In genomic region chr9:6931913-6932312, GRCh38 we compare ENCODE assay signal across 8 cellular contexts.
DNase-seq lines count a peak whose midpoint lies in the region; ATAC-seq and TF ChIP-seq lines count a peak whose summit lies in the region.

No MANE protein-coding gene starts in this region.

- peaks cover 7% of the 10 kb centered on the region for H3K79me2 ChIP-seq in hepatocyte

- H3K27me3 ChIP-seq in hepatocyte (no peaks in the 10 kb centered on the region), upper lobe of right lung (no peaks in the 10 kb centered on the region)

- H3K36me3 ChIP-seq in hepatocyte (replicated peaks; ENCODE audit: insufficient read depth, low read depth) (no peaks in the 10 kb centered on the region), upper lobe of right lung (no peaks in the 10 kb centered on the region)

- H3K4me3 Mint-ChIP-seq in activated CD4-positive, alpha-beta memory T cell treated with anti-CD3 and anti-CD28 coated beads, Interleukin-2, amount 10 ng/mL, durations not matched to agents 7 days and 5 days = no peak overlapping the region
- H3K4me3 Mint-ChIP-seq in immature natural killer cell = no peak overlapping the region

- H3K9me3 ChIP-seq in hepatocyte (ENCODE audit: low read depth) (no peaks in the 10 kb centered on the region), upper lobe of right lung (no peaks in the 10 kb centered on the region)

- H3K9me2 ChIP-seq in hepatocyte (replicated peaks; ENCODE audit: insufficient read depth) = no peaks in the 10 kb centered on the region

- peak overlapping the region; percentile 27 for H3K27ac ChIP-seq in hepatocyte
- H3K27ac ChIP-seq in upper lobe of right lung = no peak overlapping the region

- CTCF ChIA-PET in activated CD4-positive, alpha-beta memory T cell treated with anti-CD3 and anti-CD28 coated beads, Interleukin-2, amount 10 ng/mL, durations not matched to agents 7 days and 5 days (lab: Charles Lee) = interaction anchor here (1.2 kb wide), 1 partner anchor 303 kb away, joined by 3 read pairs; no protein-coding TSS in a partner anchor

- H2AFZ ChIP-seq in hepatocyte = no peak overlapping the region

- no peak overlapping the region for H3K27ac Mint-ChIP-seq in activated CD4-positive, alpha-beta memory T cell treated with anti-CD3 and anti-CD28 coated beads, Interleukin-2, amount 10 ng/mL, durations not matched to agents 7 days and 5 days
- no peak overlapping the region for H3K27ac Mint-ChIP-seq in immature natural killer cell

- H3K4me1 Mint-ChIP-seq in activated CD4-positive, alpha-beta memory T cell treated with anti-CD3 and anti-CD28 coated beads, Interleukin-2, amount 10 ng/mL, durations not matched to agents 7 days and 5 days = peaks cover 11% of the 10 kb centered on the region
- peaks cover 28 to 65% of the 10 kb centered on the region in 2 donors for H3K4me1 Mint-ChIP-seq in immature natural killer cell

- H3K27me3 Mint-ChIP-seq in activated CD4-positive, alpha-beta memory T cell treated with anti-CD3 and anti-CD28 coated beads, Interleukin-2, amount 10 ng/mL, durations not matched to agents 7 days and 5 days = no peaks in the 10 kb centered on the region
- no peaks in the 10 kb centered on the region for H3K27me3 Mint-ChIP-seq in immature natural killer cell (ENCODE audit: low read depth in 3 of 3)

- WGBS in hepatocyte (ENCODE audit: low lambda C conversion rate, missing lambda C conversion rate) = 81% methylated on average over 4 of the region's 4 CpGs

- POLR2A ChIA-PET in activated CD4-positive, alpha-beta memory T cell treated with anti-CD3 and anti-CD28 coated beads, Interleukin-2, amount 10 ng/mL, durations not matched to agents 7 days and 5 days (lab: Charles Lee) = no interaction called here

- H3K4me2 ChIP-seq in hepatocyte = no peak overlapping the region

- DNase-seq in ELR (ENCODE audit: low read depth) (peak; percentile 81), hepatocyte (ENCODE audit: low spot score) (peak; percentile 78), upper lobe of right lung (no peak), immature natural killer cell (no peak)
- peak; percentile 23 for DNase-seq in activated CD4-positive, alpha-beta memory T cell treated with anti-CD3 and anti-CD28 coated beads, Interleukin-2, amount 10 ng/mL, durations not matched to agents 7 days and 5 days
- no peak for DNase-seq in effector CD8-positive, alpha-beta T cell (lab: John Stamatoyannopoulos, UW)

- TF ChIP-seq CTCF in hepatocyte (IDR thresholded peaks at IDR 0.05; ENCODE audit: poor library complexity) (no peak), upper lobe of right lung (IDR thresholded peaks at IDR 0.05) (no peak)

- H3K4me3 ChIP-seq in hepatocyte (no peak overlapping the region), upper lobe of right lung (no peak overlapping the region)

- H4K20me1 ChIP-seq in hepatocyte (ENCODE audit: insufficient read depth, poor library complexity, severe bottlenecking) = peaks cover 3% of the 10 kb centered on the region

- H3K36me3 Mint-ChIP-seq in activated CD4-positive, alpha-beta memory T cell treated with anti-CD3 and anti-CD28 coated beads, Interleukin-2, amount 10 ng/mL, durations not matched to agents 7 days and 5 days (ENCODE audit: low read depth) = peaks cover 2% of the 10 kb centered on the region
- H3K36me3 Mint-ChIP-seq in immature natural killer cell = peaks cover 0 to 4% (median 4%) of the 10 kb centered on the region in 3 donors

- intact Hi-C loops in upper lobe of right lung (cut with DNase I) = no loop called here

- H3K4me1 ChIP-seq in hepatocyte (ENCODE audit: insufficient read depth) = peaks cover 5% of the 10 kb centered on the region
- no peaks in the 10 kb centered on the region for H3K4me1 ChIP-seq in upper lobe of right lung

- ATAC-seq in HG02884 (IDR thresholded peaks at IDR 0.05; ENCODE audit: unreplicated experiment) = peak; percentile 71
- peak; percentile 86 for ATAC-seq in upper lobe of right lung
- no peak for ATAC-seq in GM18517 (IDR thresholded peaks at IDR 0.05; ENCODE audit: unreplicated experiment)

- no peaks in the 10 kb centered on the region for H3K9me3 Mint-ChIP-seq in activated CD4-positive, alpha-beta memory T cell treated with anti-CD3 and anti-CD28 coated beads, Interleukin-2, amount 10 ng/mL, durations not matched to agents 7 days and 5 days
- H3K9me3 Mint-ChIP-seq in immature natural killer cell = no peaks in the 10 kb centered on the region

Comparison
In these comparisons a context has a peak if more than half of its experiments do, and no peak if none do; other contexts are left out.
1. DNase-seq: peak in ELR (single experiment), activated CD4-positive, alpha-beta memory T cell treated with anti-CD3 and anti-CD28 coated beads, Interleukin-2, amount 10 ng/mL, durations not matched to agents 7 days and 5 days (single experiment) and hepatocyte (single experiment); none in upper lobe of right lung (single experiment), effector CD8-positive, alpha-beta T cell (single experiment) and immature natural killer cell (0 of 3).